Comparison of ENCODE assay signal across 21 cellular contexts in genomic region chr18:63263444-63263843, GRCh38. TPM values are rescaled to one million over a fixed set of nuclear protein-coding genes. Genes with fewer than 3 reads are reported as not detected.
A peak's percentile ranks its signal among the peaks of the same experiment; 100 is the strongest.
DNase-seq lines count a peak whose midpoint lies in the region; ATAC-seq and TF ChIP-seq lines count a peak whose summit lies in the region.
"Had no signal": no experiment of that assay in that cellular context is flagged by ENCODE, and none has a peak within 500 bp of the region (broad histone marks: within the 10 kb centered on the region; RNA-seq: fewer than 3 reads in every experiment).

No MANE protein-coding gene starts in this region.

- peak overlapping the region in 1 of 2 donors; percentile 31 for H3K4me3 ChIP-seq in ascending aorta
- H3K4me3 ChIP-seq: colonic mucosa, PC-9 had no signal

- no peak for TF ChIP-seq CTCF in ascending aorta (IDR thresholded peaks at IDR 0.05)
- no peak for TF ChIP-seq CTCF in CD4-positive, alpha-beta T cell (IDR thresholded peaks at IDR 0.05)

- CTCF ChIA-PET in CD4-positive, alpha-beta T cell (lab: Charles Lee), result no interaction called here

- no peaks in the 10 kb centered on the region for H3K9me3 ChIP-seq in ascending aorta
- no peaks in the 10 kb centered on the region for H3K9me3 ChIP-seq in CD4-positive, alpha-beta T cell (ENCODE audit: control insufficient read depth, low read length)
- H3K9me3 ChIP-seq: colonic mucosa had no signal

- ATAC-seq in CD4-positive, alpha-beta T cell (ENCODE audit: poor library complexity), result no peak
- ATAC-seq in GM21529 (IDR thresholded peaks at IDR 0.05; ENCODE audit: unreplicated experiment), result no peak
- ATAC-seq: natural killer cell treated with Interleukin-12 subunit alpha and Interleukin-12 subunit beta and Interleukin-15 and Interleukin-18, amount 100 ng/mL, for 72 hours; WTC11 had no signal

- H3K36me3 ChIP-seq in ascending aorta, result no peaks in the 10 kb centered on the region
- H3K36me3 ChIP-seq: colonic mucosa had no signal

- POLR2A ChIA-PET in CD4-positive, alpha-beta T cell (lab: Charles Lee), result interaction anchor here (0.6 kb wide), 1 partner anchor 26 kb away, joined by 3 read pairs; no protein-coding TSS in a partner anchor

- no peak for TF ChIP-seq RAD21 in Ishikawa (IDR thresholded peaks at IDR 0.05; ENCODE audit: low read depth)

- no peaks in the 10 kb centered on the region for H3K27me3 ChIP-seq in ascending aorta
- H3K27me3 ChIP-seq in layer of hippocampus (ENCODE audit: control insufficient read depth, insufficient read depth, low read length), result no peaks in the 10 kb centered on the region
- no peaks in the 10 kb centered on the region for H3K27me3 ChIP-seq in CD4-positive, alpha-beta T cell (ENCODE audit: control insufficient read depth, insufficient read depth, low read length)
- H3K27me3 ChIP-seq: colonic mucosa had no signal

- H3K9me3 Mint-ChIP-seq in CD4-positive, alpha-beta T cell, result no peaks in the 10 kb centered on the region
- H3K9me3 Mint-ChIP-seq: activated CD4-positive, alpha-beta memory T cell treated with anti-CD3 and anti-CD28 coated beads for 36 hours; natural killer cell treated with Interleukin-12 subunit alpha and Interleukin-12 subunit beta and Interleukin-15 and Interleukin-18, amount 100 ng/mL, for 72 hours; T-helper 2 cell treated with Interferon-gamma antibody and Interleukin-4, amounts not matched to agents 5 μg/mL and 100 μg/mL, for 36 hours; WTC11 had no signal

- H3K4me1 ChIP-seq in ascending aorta, result peaks cover 0 to 20% of the 10 kb centered on the region in 2 donors
- H3K4me1 ChIP-seq: colonic mucosa had no signal

- no peaks in the 10 kb centered on the region for H3K27me3 Mint-ChIP-seq in CD4-positive, alpha-beta T cell
- H3K27me3 Mint-ChIP-seq: activated CD4-positive, alpha-beta memory T cell treated with anti-CD3 and anti-CD28 coated beads for 36 hours; natural killer cell treated with Interleukin-12 subunit alpha and Interleukin-12 subunit beta and Interleukin-15 and Interleukin-18, amount 100 ng/mL, for 72 hours had no signal

- H3K27ac Mint-ChIP-seq in CD4-positive, alpha-beta T cell, result no peak overlapping the region
- H3K27ac Mint-ChIP-seq: activated CD4-positive, alpha-beta memory T cell treated with anti-CD3 and anti-CD28 coated beads for 36 hours; T-helper 2 cell treated with Interferon-gamma antibody and Interleukin-4, amounts not matched to agents 5 μg/mL and 100 μg/mL, for 36 hours; WTC11 had no signal

- H3K27ac ChIP-seq in ascending aorta, result peak overlapping the region; percentile 85 to 94
- peak overlapping the region; percentile 89 for H3K27ac ChIP-seq in layer of hippocampus (ENCODE audit: low read depth, low read length)
- peak overlapping the region; percentile 91 for H3K27ac ChIP-seq in substantia nigra (ENCODE audit: low read depth, low read length, poor library complexity, severe bottlenecking)
- H3K27ac ChIP-seq in CD4-positive, alpha-beta T cell (ENCODE audit: low read depth, low read length), result no peak overlapping the region
- H3K27ac ChIP-seq: colonic mucosa, PC-9 had no signal

- intact Hi-C loops in ascending aorta (cut with DNase I), result loop anchor here (2.0 to 5.0 kb wide), 4 partner anchors 39 to 159 kb away; partner anchors contain the start of gene VPS4B
- intact Hi-C loops in CD4-positive, alpha-beta T cell (cut with DNase I, micrococcal nuclease), result loop anchor here in 1 of 2 experiments (10.0 kb wide), 1 partner anchor 51 kb away; the partner anchor contains the start of gene BCL2

- no peak overlapping the region for H3K4me3 Mint-ChIP-seq in CD4-positive, alpha-beta T cell
- H3K4me3 Mint-ChIP-seq: activated CD4-positive, alpha-beta memory T cell treated with anti-CD3 and anti-CD28 coated beads for 36 hours; natural killer cell treated with Interleukin-12 subunit alpha and Interleukin-12 subunit beta and Interleukin-15 and Interleukin-18, amount 100 ng/mL, for 72 hours; T-helper 2 cell treated with Interferon-gamma antibody and Interleukin-4, amounts not matched to agents 5 μg/mL and 100 μg/mL, for 36 hours; WTC11 had no signal

- DNase-seq in ascending aorta (ENCODE audit: low spot score in 2 of 2), result no peak
- DNase-seq in substantia nigra (lab: John Stamatoyannopoulos, UW), result no peak
- DNase-seq in NOMO-1 treated with DMSO at 0.1 percent for 48 hours (lab: John Stamatoyannopoulos, UW; ENCODE audit: unreplicated experiment), result no peak
- no peak for DNase-seq in CD4-positive, alpha-beta T cell
- DNase-seq in activated naive CD4-positive, alpha-beta T cell treated with Interleukin-2 at 50 U/mL for 16 hours, result no peak
- DNase-seq: activated CD4-positive, alpha-beta memory T cell treated with anti-CD3 and anti-CD28 coated beads for 36 hours; activated naive CD4-positive, alpha-beta T cell treated with anti-CD3 and anti-CD28 coated beads, Interleukin-2, amount 50 U/mL, for 16 hours; activated T-cell treated with anti-CD3 and anti-CD28 coated beads, Interleukin-2, amount 50 U/mL, for 1 hour; colonic mucosa; kidney; NCI-H1105; NCI-H2107; NCI-H748 treated with DMSO at 0.1 percent for 48 hours; PC-9; stimulated activated CD4-positive, alpha-beta T cell treated with anti-CD3 and anti-CD28 coated beads, Interleukin-4, amount 100 ng/mL, for 4 hours had no signal

- TF ChIP-seq EP300 in Ishikawa (IDR thresholded peaks at IDR 0.05; ENCODE audit: borderline replicate concordance), result no peak

- H3K4me1 Mint-ChIP-seq in CD4-positive, alpha-beta T cell (ENCODE audit: low read depth), result peaks cover 52% of the 10 kb centered on the region
- H3K4me1 Mint-ChIP-seq: WTC11 had no signal

- peaks cover 15% of the 10 kb centered on the region for H3K36me3 Mint-ChIP-seq in CD4-positive, alpha-beta T cell (ENCODE audit: low read depth)
- H3K36me3 Mint-ChIP-seq: natural killer cell treated with Interleukin-12 subunit alpha and Interleukin-12 subunit beta and Interleukin-15 and Interleukin-18, amount 100 ng/mL, for 72 hours; WTC11 had no signal

TF ChIP-seq in Ishikawa, 13 proteins besides CTCF, POLR2A, EP300 and RAD21:
- TF ChIP-seq, protein P1, sequence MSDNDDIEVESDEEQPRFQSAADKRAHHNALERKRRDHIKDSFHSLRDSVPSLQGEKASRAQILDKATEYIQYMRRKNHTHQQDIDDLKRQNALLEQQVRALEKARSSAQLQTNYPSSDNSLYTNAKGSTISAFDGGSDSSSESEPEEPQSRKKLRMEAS (IDR thresholded peaks at IDR 0.05), result no peak
- no peak for TF ChIP-seq TAF1 (IDR thresholded peaks at IDR 0.05; ENCODE audit: low read depth)
- 0 out of 2 replicates have a peak, but pooled peaks have one; percentile 22 for TF ChIP-seq CEBPB (IDR thresholded peaks at IDR 0.05)
- TF ChIP-seq YY1 (IDR thresholded peaks at IDR 0.05; ENCODE audit: low read depth), result no peak
- TF ChIP-seq FOXM1 (IDR thresholded peaks at IDR 0.05; ENCODE audit: borderline replicate concordance, low read depth), result no peak
TF ChIP-seq in Ishikawa: peak in this region for 1.

RNA-seq across cellular contexts. Expression of gene BCL2, which starts 56.1 kb away (rescaled TPM):
- total RNA-seq in ascending aorta, result 20.5 TPM
- total RNA-seq in CD4-positive, alpha-beta T cell, result 10 to 100 TPM; 40.1 to 40.3 TPM
